ENCODE assay signal across 9 cellular contexts in genomic region chr2:218993345-218994315, GRCh38. TPM values are rescaled to one million over a fixed set of nuclear protein-coding genes. Genes with fewer than 3 reads are reported as not detected.
DNase-seq lines count a peak whose midpoint lies in the region; ATAC-seq and TF ChIP-seq lines count a peak whose summit lies in the region.
"Had no signal": no experiment of that assay in that cellular context is flagged by ENCODE, and none has a peak within 500 bp of the region (broad histone marks: within the 10 kb centered on the region; RNA-seq: fewer than 3 reads in every experiment).

TSS of gene CRYBA2 (minus strand) at chr2:218993422. CDS start at chr2:218993176, 246 bp downstream.

- H3K9ac ChIP-seq in adipocyte (ENCODE audit: low read length) = no peak within 1 kb of the TSS

- peak in 2 of 9 donors; percentile 8 to 13 for TF ChIP-seq CTCF in heart right ventricle (IDR thresholded peaks at IDR 0.05)
- TF ChIP-seq CTCF in right lobe of liver (IDR thresholded peaks at IDR 0.05) = no peak
- TF ChIP-seq CTCF in vagina (IDR thresholded peaks at IDR 0.05) = no peak

- TF ChIP-seq POLR2A in right lobe of liver (IDR thresholded peaks at IDR 0.05) (no peak), vagina (IDR thresholded peaks at IDR 0.05) (no peak)

- no peaks in the 10 kb centered on the region for H3K9me3 ChIP-seq in heart right ventricle
- no peaks in the 10 kb centered on the region for H3K9me3 ChIP-seq in adipocyte (ENCODE audit: control insufficient read depth, low read length)
- no peaks in the 10 kb centered on the region for H3K9me3 ChIP-seq in right lobe of liver
- H3K9me3 ChIP-seq in vagina = no peaks in the 10 kb centered on the region

- H3K36me3 ChIP-seq in heart right ventricle (no peaks in the 10 kb centered on the region), adipocyte (ENCODE audit: control insufficient read depth, insufficient read depth, low read length, severe bottlenecking) (no peaks in the 10 kb centered on the region), right lobe of liver (no peaks in the 10 kb centered on the region), vagina (no peaks in the 10 kb centered on the region)

- no peak within 1 kb of the TSS for H3K27ac ChIP-seq in heart right ventricle
- no peak within 1 kb of the TSS for H3K27ac ChIP-seq in right lobe of liver
- H3K27ac ChIP-seq in vagina = no peak within 1 kb of the TSS
- no peak within 1 kb of the TSS for H3K27ac ChIP-seq in substantia nigra (ENCODE audit: low read depth, low read length, poor library complexity, severe bottlenecking)

- intact Hi-C loops in heart right ventricle (cut with DNase I) (loop anchor here in 1 of 10 donors (10.0 kb wide), 1 partner anchor 161 kb away; no protein-coding TSS in a partner anchor), Right ventricle myocardium inferior (cut with DNase I) (no loop called here), right lobe of liver (cut with DNase I) (no loop called here), vagina (cut with DNase I) (no loop called here)

- H3K4me1 ChIP-seq in heart right ventricle (peaks cover 7 to 34% (median 24%) of the 10 kb centered on the region in 9 donors), adipocyte (ENCODE audit: control insufficient read depth, insufficient read depth, low read length) (peaks cover 6% of the 10 kb centered on the region), right lobe of liver (peaks cover 0 to 15% (median 5%) of the 10 kb centered on the region in 4 donors), vagina (peaks cover 27% of the 10 kb centered on the region)

- ATAC-seq in heart right ventricle = peak in 2 of 8 donors; percentile 11 to 21
- ATAC-seq in Right ventricle myocardium inferior = no peak
- peak in 1 of 4 donors; percentile 15 for ATAC-seq in right lobe of liver
- no peak for ATAC-seq in HG03095 (IDR thresholded peaks at IDR 0.05; ENCODE audit: unreplicated experiment)

- peak within 1 kb of the TSS; percentile 29 to 58 (median 41) for H3K4me3 ChIP-seq in heart right ventricle
- peak within 1 kb of the TSS; percentile 68 for H3K4me3 ChIP-seq in adipocyte (ENCODE audit: low read length)
- H3K4me3 ChIP-seq in right lobe of liver = peak within 1 kb of the TSS; percentile 11 to 26 (median 23)
- peak within 1 kb of the TSS; percentile 32 to 37 for H3K4me3 ChIP-seq in vagina

- WGBS in heart right ventricle, 2 donors = 1% methylated on average over 88 of the region's 88 CpGs
- WGBS in right lobe of liver (ENCODE audit: insufficient coverage, low coverage, low lambda C conversion rate, missing lambda C conversion rate) = 4% methylated on average over 12 of the region's 88 CpGs

- H3K27me3 ChIP-seq in heart right ventricle (peaks cover 48 to 99% (median 94%) of the 10 kb centered on the region in 7 donors), adipocyte (replicated peaks; ENCODE audit: control insufficient read depth, insufficient read depth, low read length) (peaks cover 66% of the 10 kb centered on the region), right lobe of liver (peaks cover 10 to 38% of the 10 kb centered on the region in 2 donors), vagina (peaks cover 31% of the 10 kb centered on the region)

- DNase-seq in heart right ventricle (no peak), Right ventricle myocardium inferior (ENCODE audit: missing footprints) (no peak), adipocyte (ENCODE audit: low read depth) (peak; percentile 54), right lobe of liver (peak in 1 of 3 donors; percentile 23), vagina (ENCODE audit: extremely low spot score in 2 of 2) (no peak), substantia nigra (lab: John Stamatoyannopoulos, UW) (no peak)
- no peak for DNase-seq in stimulated activated CD4-positive, alpha-beta T cell treated with anti-CD3 and anti-CD28 coated beads, Interleukin-12 subunit alpha, Interleukin-12 subunit beta, amount 100 ng/mL, for 4 hours

RNA-seq across cellular contexts. Expression of gene CRYBA2, which starts in this region (rescaled TPM):
- total RNA-seq in heart right ventricle (not detected), Right ventricle myocardium inferior (not detected), right lobe of liver (not detected), vagina (not detected)
- polyA plus RNA-seq in heart right ventricle = not detected
- total RNA-seq: LHCN-M2 had no signal
